ENCODE assay signal across 27 cellular contexts in genomic region chr11:11607772-11608171, GRCh38. TPM values are rescaled to one million over a fixed set of nuclear protein-coding genes. Genes with fewer than 3 reads are reported as not detected.
A peak's percentile ranks its signal among the peaks of the same experiment; 100 is the strongest.
DNase-seq lines count a peak whose midpoint lies in the region; ATAC-seq, FAIRE-seq and TF ChIP-seq lines count a peak whose summit lies in the region.
"Had no signal": no experiment of that assay in that cellular context is flagged by ENCODE, and none has a peak within 500 bp of the region (broad histone marks: within the 10 kb centered on the region; RNA-seq: fewer than 3 reads in every experiment).

No MANE protein-coding gene starts in this region.

- H3K4me2 ChIP-seq in SK-N-SH = no peak overlapping the region

- H3K4me1 ChIP-seq in SK-N-SH (ENCODE audit: control insufficient read depth in 1 of 2, insufficient read depth in 2 of 2, low read depth in 1 of 2, low read length in 1 of 2) = no peaks in the 10 kb centered on the region; a peak in 1 of 4 replicates
- H3K4me1 ChIP-seq in foreskin keratinocyte = peaks cover 32% of the 10 kb centered on the region
- H3K4me1 ChIP-seq in tibial artery = peaks cover 0 to 76% (median 36%) of the 10 kb centered on the region in 4 donors
- H3K4me1 ChIP-seq: body of pancreas had no signal

- TF ChIP-seq CTCF in SK-N-SH (IDR thresholded peaks at IDR 0.05) = no peak
- TF ChIP-seq CTCF in foreskin keratinocyte (conservative IDR thresholded peaks at IDR 0.05) = no peak
- TF ChIP-seq CTCF in tibial artery (IDR thresholded peaks at IDR 0.05) = no peak
- TF ChIP-seq CTCF in D721Med (IDR thresholded peaks at IDR 0.05; ENCODE audit: insufficient read depth, missing control alignments) = no peak

- TF ChIP-seq EP300 in SK-N-SH (IDR thresholded peaks at IDR 0.05; ENCODE audit: borderline replicate concordance in 1 of 2, low read depth in 1 of 2, low read length in 1 of 2) = no peak

- ATAC-seq in foreskin keratinocyte = peak; percentile 71
- ATAC-seq: body of pancreas; esophagus mucosa; gastrocnemius medialis; stimulated activated naive CD8-positive, alpha-beta T cell treated with anti-CD3 and anti-CD28 coated beads, Interleukin-15, Interleukin-2, amounts not matched to agents 100 U/mL and 50 U/mL, for 24 hours had no signal

- no peaks in the 10 kb centered on the region for H3K9me3 ChIP-seq in SK-N-SH
- no peaks in the 10 kb centered on the region for H3K9me3 ChIP-seq in tibial artery
- H3K9me3 ChIP-seq: body of pancreas, gastrocnemius medialis, lower lobe of right lung, neutrophil, SJSA1 had no signal

- peak overlapping the region; percentile 35; the same call in 1 of the 2 replicates for H2AFZ ChIP-seq in SK-N-SH (ENCODE audit: low read depth)

- no peak overlapping the region for H3K27ac ChIP-seq in SK-N-SH (ENCODE audit: low read depth in 2 of 2, low read length in 1 of 2)
- H3K27ac ChIP-seq in foreskin keratinocyte = no peak overlapping the region
- peak overlapping the region; percentile 42 to 55 for H3K27ac ChIP-seq in tibial artery
- H3K27ac ChIP-seq: body of pancreas, gastrocnemius medialis, lower lobe of right lung, neutrophil, SJSA1 had no signal

- H3F3A ChIP-seq in SK-N-SH (replicated peaks; ENCODE audit: insufficient read depth) = no peaks in the 10 kb centered on the region

- H3K27me3 ChIP-seq in SK-N-SH (ENCODE audit: insufficient read depth) (no peaks in the 10 kb centered on the region), foreskin keratinocyte (no peaks in the 10 kb centered on the region), tibial artery (no peaks in the 10 kb centered on the region), H7 (ENCODE audit: control insufficient read depth, insufficient read depth, low read length) (no peaks in the 10 kb centered on the region; the same call in 1 of the 2 replicates)
- H3K27me3 ChIP-seq: body of pancreas, gastrocnemius medialis, SJSA1 had no signal

- H4K20me1 ChIP-seq in SK-N-SH (ENCODE audit: insufficient read depth) = no peaks in the 10 kb centered on the region

- POLR2A ChIA-PET in SK-N-SH (lab: Yijun Ruan, JAX) = interaction anchor here (1.0 kb wide), 1 partner anchor 13 kb away, joined by 3 read pairs; no protein-coding TSS in a partner anchor

- FAIRE-seq in HTR-8/SVneo (lab: Jason Lieb, UNC) (no peak), D721Med (lab: Jason Lieb, UNC) (no peak)
- FAIRE-seq: islet of Langerhans had no signal

- H3K4me3 ChIP-seq in SK-N-SH (ENCODE audit: low read depth in 2 of 2, low read length in 1 of 2) = no peak overlapping the region
- no peak overlapping the region for H3K4me3 ChIP-seq in tibial artery
- no peak overlapping the region for H3K4me3 ChIP-seq in H7 (ENCODE audit: insufficient read depth, low read depth, low read length)
- H3K4me3 ChIP-seq: body of pancreas, gastrocnemius medialis, lower lobe of right lung, SJSA1 had no signal

- intact Hi-C loops in tibial artery (cut with DNase I; ENCODE audit: low total_unique reads) = no loop called here

- no peak for TF ChIP-seq RAD21 in SK-N-SH (IDR thresholded peaks at IDR 0.05; ENCODE audit: low read length)

- DNase-seq in HTR-8/SVneo (ENCODE audit: insufficient read length, low spot score) (peak; percentile 14), SK-N-SH (no peak), foreskin keratinocyte (peak in 1 of 2 donors; percentile 65), tibial artery (no peak), H7 (no peak), NCI-H2171 treated with DMSO at 0.1 percent for 48 hours (lab: John Stamatoyannopoulos, UW) (no peak), D721Med (ENCODE audit: insufficient read length, low spot score) (no peak)
- DNase-seq: activated CD4-positive, alpha-beta T cell treated with anti-CD3 and anti-CD28 coated beads, Interleukin-2, amount 10 ng/mL, durations not matched to agents 24 days and 14 days; body of pancreas; CD8-positive, alpha-beta memory T cell; DMS79; effector memory CD4-positive, alpha-beta T cell; gastrocnemius medialis; hypothalamus; lower lobe of right lung; NCI-H146; NCI-H2227 treated with DMSO at 0.1 percent for 48 hours; NCI-H82; retina; stimulated activated CD4-positive, alpha-beta T cell treated with anti-CD3 and anti-CD28 coated beads, Interleukin-4, amount 100 ng/mL, for 24 hours; stimulated activated naive CD8-positive, alpha-beta T cell treated with anti-CD3 and anti-CD28 coated beads, Interleukin-15, Interleukin-2, amounts not matched to agents 100 U/mL and 50 U/mL, for 24 hours; T-helper 2 cell had no signal

- H3K9me2 ChIP-seq in SK-N-SH = no peaks in the 10 kb centered on the region

- CTCF ChIA-PET in SK-N-SH (lab: Yijun Ruan, JAX) = interaction anchor here (1.3 kb wide), 1 partner anchor 17 kb away, joined by 3 read pairs; no protein-coding TSS in a partner anchor

- H3K9ac ChIP-seq in SK-N-SH = no peak overlapping the region

- H3K79me2 ChIP-seq in SK-N-SH (ENCODE audit: insufficient read depth) = no peaks in the 10 kb centered on the region

- WGBS in SK-N-SH (ENCODE audit: low lambda C conversion rate) = 62% methylated on average over 2 of the region's 2 CpGs

- H3K36me3 ChIP-seq in SK-N-SH (replicated peaks in 1 of 2; ENCODE audit: control insufficient read depth in 1 of 2, insufficient read depth in 2 of 2, low read length in 1 of 2) (no peaks in the 10 kb centered on the region), tibial artery (no peaks in the 10 kb centered on the region), H7 (replicated peaks; ENCODE audit: control insufficient read depth, insufficient read depth, low read length) (no peaks in the 10 kb centered on the region)
- H3K36me3 ChIP-seq: gastrocnemius medialis, lower lobe of right lung, neutrophil, SJSA1 had no signal

TF ChIP-seq in SK-N-SH, 30 proteins besides CTCF, POLR2A, EP300 and RAD21:
- TF ChIP-seq RCOR1 (IDR thresholded peaks at IDR 0.05; ENCODE audit: low read length) (no peak), RFX5 (IDR thresholded peaks at IDR 0.05; ENCODE audit: low read length) (no peak), TEAD4 (IDR thresholded peaks at IDR 0.05; ENCODE audit: borderline replicate concordance, insufficient read depth) (peak; percentile 18; the same call in 1 of the 2 replicates), CHD2 (IDR thresholded peaks at IDR 0.05; ENCODE audit: low read length, partially characterized antibody) (no peak)
- TF ChIP-seq, protein P1, sequence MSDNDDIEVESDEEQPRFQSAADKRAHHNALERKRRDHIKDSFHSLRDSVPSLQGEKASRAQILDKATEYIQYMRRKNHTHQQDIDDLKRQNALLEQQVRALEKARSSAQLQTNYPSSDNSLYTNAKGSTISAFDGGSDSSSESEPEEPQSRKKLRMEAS (IDR thresholded peaks at IDR 0.05; ENCODE audit: low read depth) = no peak

RNA-seq across cellular contexts. Expression of gene GALNT18, which starts 14.0 kb away (rescaled TPM):
- polyA plus RNA-seq in SK-N-SH (2012; rRNA removed) = 0.37 and 0.64 TPM in 2 replicates
- polyA plus RNA-seq in SK-N-SH (2012; cell fraction: cytosol; rRNA removed) = 0.28 and 0.54 TPM in 2 replicates
- polyA plus RNA-seq in SK-N-SH (2012; cell fraction: nucleus; rRNA removed) = 0.12 and 0.25 TPM in 2 replicates
- 35.1 and 36.0 TPM in 2 replicates for total RNA-seq in foreskin keratinocyte
- polyA plus RNA-seq in foreskin keratinocyte = 28.1 and 30.2 TPM in 2 replicates
- total RNA-seq in H7 (2014; rRNA removed; shearing (Covaris generic)) = 1.9 and 2.5 TPM in 2 replicates
- polyA plus RNA-seq: CD8-positive, alpha-beta memory T cell; IgD-negative memory B cell had no signal

Comparison
In these comparisons a context has a peak if more than half of its experiments do, and no peak if none do; other contexts are left out.
1. H3K27ac ChIP-seq: peak in tibial artery (2 of 2); none in SK-N-SH (0 of 2) and foreskin keratinocyte (single experiment).
2. RNA of gene GALNT18, which starts 14.0 kb away (total RNA-seq): 35.1 to 36.0 TPM in foreskin keratinocyte; 1.9 to 2.5 TPM in H7; every median in the first group is over 10 times any median in the second.